ENCODE assay signal across 8 cellular contexts in genomic region chr10:112314822-112315474, GRCh38. TPM values are rescaled to one million over a fixed set of nuclear protein-coding genes. Genes with fewer than 3 reads are reported as not detected.
DNase-seq lines count a peak whose midpoint lies in the region; ATAC-seq and TF ChIP-seq lines count a peak whose summit lies in the region.

No MANE protein-coding gene starts in this region.

- no peak overlapping the region for H3K27ac Mint-ChIP-seq in naive thymus-derived CD4-positive, alpha-beta T cell

- peaks cover 0 to 2% (median 0%) of the 10 kb centered on the region in 7 donors for H3K4me1 Mint-ChIP-seq in naive thymus-derived CD4-positive, alpha-beta T cell

- TF ChIP-seq CTCF in AG10803 (conservative IDR thresholded peaks at IDR 0.05; ENCODE audit: low read length), result peak; percentile 94

- no peaks in the 10 kb centered on the region for H3K4me1 ChIP-seq in naive thymus-derived CD4-positive, alpha-beta T cell (ENCODE audit: control insufficient read depth in 2 of 2, insufficient read depth in 2 of 2, low read length in 2 of 2)

- H3K36me3 Mint-ChIP-seq in naive thymus-derived CD4-positive, alpha-beta T cell, result no peaks in the 10 kb centered on the region

- H3K4me3 Mint-ChIP-seq in naive thymus-derived CD4-positive, alpha-beta T cell, result no peak overlapping the region

- no peak overlapping the region for H3K27ac ChIP-seq in naive thymus-derived CD4-positive, alpha-beta T cell (ENCODE audit: low read depth, low read length)

- CTCF ChIA-PET in naive thymus-derived CD4-positive, alpha-beta T cell (lab: Charles Lee), result interaction anchor here (0.7 to 1.2 kb wide), 2 partner anchors 199 to 1763 kb away, joined by 3 to 4 read pairs; no protein-coding TSS in a partner anchor

- no peaks in the 10 kb centered on the region for H3K27me3 ChIP-seq in naive thymus-derived CD4-positive, alpha-beta T cell (ENCODE audit: control insufficient read depth in 2 of 2, insufficient read depth in 2 of 2, low read length in 2 of 2)

- intact Hi-C loops in naive thymus-derived CD4-positive, alpha-beta T cell (cut with micrococcal nuclease), result loop anchor here (1.0 to 10.0 kb wide), 10 partner anchors 120 to 1705 kb away; partner anchors contain the start of gene GPAM (in 1 of the 2)

- POLR2A ChIA-PET in naive thymus-derived CD4-positive, alpha-beta T cell (lab: Charles Lee), result no interaction called here

- DNase-seq in AG10803 (ENCODE audit: low read depth) (peak; percentile 69), NOMO-1 (lab: John Stamatoyannopoulos, UW; ENCODE audit: unreplicated experiment in 2 of 2) (peak; percentile 29 to 48)
- DNase-seq in activated CD8-positive, alpha-beta memory T cell treated with anti-CD3 and anti-CD28 coated beads, Interleukin-2, amount 50 U/mL, for 48 hours, result peak; percentile 92
- DNase-seq in naive thymus-derived CD4-positive, alpha-beta T cell, result peak; percentile 32 to 70 (median 53)
- DNase-seq in stimulated activated CD8-positive, alpha-beta memory T cell treated with anti-CD3 and anti-CD28 coated beads, Interleukin-7, amount 100 ng/mL, for 48 hours (ENCODE audit: extremely low read depth in 1 of 2, low read depth in 1 of 2), result peak; percentile 20 to 63

- no peaks in the 10 kb centered on the region for H3K9me3 ChIP-seq in naive thymus-derived CD4-positive, alpha-beta T cell (ENCODE audit: control insufficient read depth in 2 of 3, low read length in 3 of 3)

- no peaks in the 10 kb centered on the region for H3K36me3 ChIP-seq in naive thymus-derived CD4-positive, alpha-beta T cell (ENCODE audit: control insufficient read depth in 2 of 3, insufficient read depth in 3 of 3, low read length in 3 of 3)

- peak; percentile 71 for ATAC-seq in GM18873 (IDR thresholded peaks at IDR 0.05; ENCODE audit: low FRiP score, unreplicated experiment)
- ATAC-seq in HG03378 (IDR thresholded peaks at IDR 0.05; ENCODE audit: unreplicated experiment), result peak; percentile 82
- peak; percentile 70 for ATAC-seq in esophagus mucosa
- ATAC-seq in naive thymus-derived CD4-positive, alpha-beta T cell, result peak; percentile 85

- no peak overlapping the region for H3K4me3 ChIP-seq in AG10803 (ENCODE audit: low read length)
- no peak overlapping the region for H3K4me3 ChIP-seq in naive thymus-derived CD4-positive, alpha-beta T cell (ENCODE audit: low read length)

- no peaks in the 10 kb centered on the region for H3K9me3 Mint-ChIP-seq in naive thymus-derived CD4-positive, alpha-beta T cell

- peaks cover 25 to 42% (median 33%) of the 10 kb centered on the region in 5 donors for H3K27me3 Mint-ChIP-seq in naive thymus-derived CD4-positive, alpha-beta T cell

RNA-seq across cellular contexts. Expression of gene TECTB, which starts 31.7 kb away (rescaled TPM):
- total RNA-seq in esophagus mucosa, result not detected
- not detected for total RNA-seq in naive thymus-derived CD4-positive, alpha-beta T cell
- polyA plus RNA-seq in naive thymus-derived CD4-positive, alpha-beta T cell, result not detected

RNA-seq across cellular contexts. Expression of gene ACSL5, which starts 59.0 kb away (rescaled TPM):
- total RNA-seq in esophagus mucosa, result 3.3 TPM
- 10 to 100 TPM; 30.3 to 72.5 (median 39.7) TPM for total RNA-seq in naive thymus-derived CD4-positive, alpha-beta T cell
- 10 to 100 TPM; 35.4 to 48.6 TPM for polyA plus RNA-seq in naive thymus-derived CD4-positive, alpha-beta T cell

Comparison
In these comparisons a context has a peak if more than half of its experiments do, and no peak if none do; other contexts are left out.
1. DNase-seq: peak in every context shown above with its lines; median percentile 92 in activated CD8-positive, alpha-beta memory T cell treated with anti-CD3 and anti-CD28 coated beads, Interleukin-2, amount 50 U/mL, for 48 hours; 69 in AG10803; 53 in naive thymus-derived CD4-positive, alpha-beta T cell; 42 in stimulated activated CD8-positive, alpha-beta memory T cell treated with anti-CD3 and anti-CD28 coated beads, Interleukin-7, amount 100 ng/mL, for 48 hours; 38 in NOMO-1.